ENCODE assay signal across 37 cellular contexts in the genomic region with DNA sequence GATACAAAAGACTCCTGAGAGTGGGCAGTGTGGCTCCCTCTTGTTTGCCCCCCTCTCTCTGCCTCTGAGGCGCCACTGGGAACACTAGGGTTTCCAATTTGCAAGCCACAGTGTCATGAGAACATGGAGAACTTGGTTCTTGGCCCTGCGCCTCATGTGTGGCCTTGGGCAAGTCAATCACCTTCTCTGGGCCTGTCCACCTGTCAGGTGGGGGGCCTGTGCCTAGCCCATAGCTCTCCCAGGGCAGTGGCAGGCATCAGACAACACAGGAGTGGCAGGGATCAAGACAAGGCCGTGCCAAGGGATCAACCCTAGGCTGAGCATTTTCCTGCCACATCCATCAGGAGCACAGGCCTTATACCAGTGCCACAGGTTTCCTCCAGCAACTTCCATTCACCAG.
"Had no signal": no experiment of that assay in that cellular context is flagged by ENCODE, and none has a peak within 500 bp of the region (broad histone marks: within the 10 kb centered on the region; RNA-seq: fewer than 3 reads in every experiment).

No MANE protein-coding gene starts in this region.

- H3K27ac ChIP-seq: adrenal gland, body of pancreas, brain microvascular endothelial cell, breast epithelium, cardiac muscle cell, VCaP had no signal

- H3K36me3 ChIP-seq: adrenal gland, brain microvascular endothelial cell, breast epithelium, cardiac muscle cell had no signal

- ATAC-seq: activated CD8-positive, alpha-beta T cell treated with anti-CD3 and anti-CD28 coated beads for 36 hours; activated naive CD4-positive, alpha-beta T cell treated with anti-CD3 and anti-CD28 coated beads, Interleukin-2, amount 50 U/mL, for 72 hours; activated T-cell treated with anti-CD3 and anti-CD28 coated beads, Interleukin-2, amount 50 U/mL, for 4 hours; activated T-cell treated with anti-CD3 and anti-CD28 coated beads, Interleukin-2, amount 50 U/mL, for 72 hours; activated T-helper 17 cell treated with anti-CD3 and anti-CD28 coated beads, Interleukin-2, amount 50 U/mL, for 72 hours; body of pancreas had no signal

- H3K4me1 Mint-ChIP-seq: activated B cell treated with CpG ODN at 0.5 μM for 24 hours; activated CD4-positive, alpha-beta T cell treated with anti-CD3 and anti-CD28 coated beads, Interleukin-2, amount 10 ng/mL, durations not matched to agents 24 days and 14 days; activated naive CD8-positive, alpha-beta T cell treated with anti-CD3 and anti-CD28 coated beads for 36 hours had no signal

- H3K4me3 Mint-ChIP-seq: activated B cell treated with CpG ODN at 0.5 μM for 24 hours; activated CD4-positive, alpha-beta memory T cell treated with anti-CD3 and anti-CD28 coated beads for 36 hours; activated CD4-positive, alpha-beta T cell treated with anti-CD3 and anti-CD28 coated beads, Interleukin-2, amount 10 ng/mL, durations not matched to agents 24 days and 14 days; activated CD8-positive, alpha-beta T cell treated with anti-CD3 and anti-CD28 coated beads for 36 hours; activated naive CD4-positive, alpha-beta T cell treated with anti-CD3 and anti-CD28 coated beads for 36 hours; activated naive CD8-positive, alpha-beta T cell treated with anti-CD3 and anti-CD28 coated beads for 36 hours; activated T-cell treated with anti-CD3 and anti-CD28 coated beads, Interleukin-2, amount 50 U/mL, for 4 hours; activated T-cell treated with anti-CD3 and anti-CD28 coated beads, Interleukin-2, amount 50 U/mL, for 72 hours; activated T-helper 1 cell treated with anti-CD3 and anti-CD28 coated beads, Interleukin-12 subunit alpha, Interleukin-12 subunit beta, Interleukin-2, Interleukin-4 antibody, amounts not matched to agents 30 ng/mL and 10 ng/mL and 1 ng/mL, durations not matched to agents 14 hours and 24 hours and 36 hours; activated T-helper 17 cell treated with anti-CD3 and anti-CD28 coated beads, Interleukin-2, amount 50 U/mL, for 72 hours; central memory CD8-positive, alpha-beta T cell; T-helper 1 cell treated with Interleukin-12 subunit alpha and Interleukin-12 subunit beta and Interleukin-4 antibody, amounts not matched to agents 30 μg/mL and 1 μg/mL, for 36 hours; T-helper 2 cell treated with Interferon-gamma antibody and Interleukin-4, amounts not matched to agents 5 μg/mL and 100 μg/mL, for 36 hours had no signal

- H3K9me3 Mint-ChIP-seq: activated B cell treated with CpG ODN at 0.5 μM for 24 hours; activated CD4-positive, alpha-beta memory T cell treated with anti-CD3 and anti-CD28 coated beads for 36 hours; activated CD4-positive, alpha-beta T cell treated with anti-CD3 and anti-CD28 coated beads, Interleukin-2, amount 10 ng/mL, durations not matched to agents 24 days and 14 days; activated CD8-positive, alpha-beta T cell treated with anti-CD3 and anti-CD28 coated beads for 36 hours; activated naive CD4-positive, alpha-beta T cell treated with anti-CD3 and anti-CD28 coated beads for 36 hours; activated naive CD4-positive, alpha-beta T cell treated with anti-CD3 and anti-CD28 coated beads, Interleukin-2, amount 50 U/mL, for 72 hours; activated naive CD8-positive, alpha-beta T cell treated with anti-CD3 and anti-CD28 coated beads for 36 hours; activated T-cell treated with anti-CD3 and anti-CD28 coated beads, Interleukin-2, amount 50 U/mL, for 4 hours; activated T-cell treated with anti-CD3 and anti-CD28 coated beads, Interleukin-2, amount 50 U/mL, for 72 hours; activated T-helper 1 cell treated with anti-CD3 and anti-CD28 coated beads, Interleukin-12 subunit alpha, Interleukin-12 subunit beta, Interleukin-2, Interleukin-4 antibody, amounts not matched to agents 30 ng/mL and 10 ng/mL and 1 ng/mL, durations not matched to agents 14 hours and 24 hours and 36 hours; activated T-helper 17 cell treated with anti-CD3 and anti-CD28 coated beads, Interleukin-2, amount 50 U/mL, for 72 hours; central memory CD8-positive, alpha-beta T cell; T-helper 1 cell treated with Interleukin-12 subunit alpha and Interleukin-12 subunit beta and Interleukin-4 antibody, amounts not matched to agents 30 μg/mL and 1 μg/mL, for 36 hours; T-helper 2 cell treated with Interferon-gamma antibody and Interleukin-4, amounts not matched to agents 5 μg/mL and 100 μg/mL, for 36 hours had no signal

- H3K27me3 Mint-ChIP-seq: activated B cell treated with CpG ODN at 0.5 μM for 24 hours; activated CD4-positive, alpha-beta memory T cell treated with anti-CD3 and anti-CD28 coated beads for 36 hours; activated CD4-positive, alpha-beta T cell treated with anti-CD3 and anti-CD28 coated beads, Interleukin-2, amount 10 ng/mL, durations not matched to agents 24 days and 14 days; activated CD8-positive, alpha-beta T cell treated with anti-CD3 and anti-CD28 coated beads for 36 hours; activated naive CD8-positive, alpha-beta T cell treated with anti-CD3 and anti-CD28 coated beads for 36 hours; activated T-helper 17 cell treated with anti-CD3 and anti-CD28 coated beads, Interleukin-2, amount 50 U/mL, for 72 hours had no signal

- H3K36me3 Mint-ChIP-seq: activated CD4-positive, alpha-beta memory T cell treated with anti-CD3 and anti-CD28 coated beads for 36 hours; activated naive CD4-positive, alpha-beta T cell treated with anti-CD3 and anti-CD28 coated beads, Interleukin-2, amount 50 U/mL, for 72 hours; activated naive CD8-positive, alpha-beta T cell treated with anti-CD3 and anti-CD28 coated beads for 36 hours had no signal

- H3K4me1 ChIP-seq: body of pancreas, breast epithelium had no signal

- H3K27ac Mint-ChIP-seq: activated B cell treated with CpG ODN at 0.5 μM for 24 hours; activated CD4-positive, alpha-beta memory T cell treated with anti-CD3 and anti-CD28 coated beads for 36 hours; activated CD4-positive, alpha-beta T cell treated with anti-CD3 and anti-CD28 coated beads, Interleukin-2, amount 10 ng/mL, durations not matched to agents 24 days and 14 days; activated CD8-positive, alpha-beta T cell treated with anti-CD3 and anti-CD28 coated beads for 36 hours; activated naive CD4-positive, alpha-beta T cell treated with anti-CD3 and anti-CD28 coated beads for 36 hours; activated naive CD4-positive, alpha-beta T cell treated with anti-CD3 and anti-CD28 coated beads, Interleukin-2, amount 50 U/mL, for 72 hours; activated naive CD8-positive, alpha-beta T cell treated with anti-CD3 and anti-CD28 coated beads for 36 hours; activated T-cell treated with anti-CD3 and anti-CD28 coated beads, Interleukin-2, amount 50 U/mL, for 72 hours; activated T-helper 1 cell treated with anti-CD3 and anti-CD28 coated beads, Interleukin-12 subunit alpha, Interleukin-12 subunit beta, Interleukin-2, Interleukin-4 antibody, amounts not matched to agents 30 ng/mL and 10 ng/mL and 1 ng/mL, durations not matched to agents 14 hours and 24 hours and 36 hours; activated T-helper 17 cell treated with anti-CD3 and anti-CD28 coated beads, Interleukin-2, amount 50 U/mL, for 72 hours; T-helper 1 cell treated with Interleukin-12 subunit alpha and Interleukin-12 subunit beta and Interleukin-4 antibody, amounts not matched to agents 30 μg/mL and 1 μg/mL, for 36 hours; T-helper 2 cell treated with Interferon-gamma antibody and Interleukin-4, amounts not matched to agents 5 μg/mL and 100 μg/mL, for 36 hours had no signal

- DNase-seq: activated B cell treated with CpG ODN at 0.5 μM for 24 hours; activated CD4-positive, alpha-beta memory T cell treated with anti-CD3 and anti-CD28 coated beads for 36 hours; activated CD4-positive, alpha-beta T cell treated with anti-CD3 and anti-CD28 coated beads for 4 hours; activated CD4-positive, alpha-beta T cell treated with anti-CD3 and anti-CD28 coated beads, Interleukin-2, amount 10 ng/mL, durations not matched to agents 24 days and 14 days; activated CD4-positive, alpha-beta T cell treated with anti-CD3 and anti-CD28 coated beads, Interleukin-2, amount 50 U/mL, for 1 hour; activated CD4-positive, alpha-beta T cell treated with anti-CD3 and anti-CD28 coated beads, Interleukin-2, amount 50 U/mL, for 4 hours; activated CD4-positive, CD25-positive, alpha-beta regulatory T cell treated with anti-CD3 and anti-CD28 coated beads, Interleukin-2, amount 50 U/mL, for 72 hours; activated CD8-positive, alpha-beta memory T cell treated with anti-CD3 and anti-CD28 coated beads, Interleukin-2, amount 50 U/mL, for 4 hours; activated CD8-positive, alpha-beta T cell treated with anti-CD3 and anti-CD28 coated beads for 36 hours; activated effector memory CD4-positive, alpha-beta T cell treated with anti-CD3 and anti-CD28 coated beads, Interleukin-2, amount 50 U/mL, for 16 hours; activated gamma-delta T cell treated with Interleukin-2 at 50 U/mL for 16 hours; activated naive CD4-positive, alpha-beta T cell; activated naive CD4-positive, alpha-beta T cell treated with anti-CD3 and anti-CD28 coated beads for 36 hours; activated naive CD4-positive, alpha-beta T cell treated with anti-CD3 and anti-CD28 coated beads, Interleukin-2, amount 50 U/mL, for 16 hours; activated naive CD8-positive, alpha-beta T cell treated with anti-CD3 and anti-CD28 coated beads for 36 hours; activated T-cell treated with anti-CD3 and anti-CD28 coated beads for 4 hours; activated T-cell treated with anti-CD3 and anti-CD28 coated beads, Interleukin-2, amount 50 U/mL, for 1 hour; activated T-cell treated with anti-CD3 and anti-CD28 coated beads, Interleukin-2, amount 50 U/mL, for 4 hours; activated T-cell treated with anti-CD3 and anti-CD28 coated beads, Interleukin-2, amount 50 U/mL, for 72 hours; adrenal gland; amniotic stem cell; aorta; body of pancreas; brain microvascular endothelial cell; caudate nucleus; T-helper 1 cell; T-helper 2 cell; T-helper 9 cell had no signal

- H3K27me3 ChIP-seq: adrenal gland, body of pancreas, brain microvascular endothelial cell, breast epithelium, cardiac muscle cell had no signal

- H3K4me3 ChIP-seq: adrenal gland, body of pancreas, breast epithelium, cardiac muscle cell had no signal

- H3K9me3 ChIP-seq: adrenal gland, body of pancreas, breast epithelium had no signal
